ENCODE assay signal across 29 cellular contexts in genomic region chr11:26953770-26954392, GRCh38. TPM values are rescaled to one million over a fixed set of nuclear protein-coding genes. Genes with fewer than 3 reads are reported as not detected.
DNase-seq lines count a peak whose midpoint lies in the region; ATAC-seq, FAIRE-seq and TF ChIP-seq lines count a peak whose summit lies in the region.
"Had no signal": no experiment of that assay in that cellular context is flagged by ENCODE, and none has a peak within 500 bp of the region (broad histone marks: within the 10 kb centered on the region; RNA-seq: fewer than 3 reads in every experiment).

No MANE protein-coding gene starts in this region.

- no peaks in the 10 kb centered on the region for H3K27me3 Mint-ChIP-seq in astrocyte (ENCODE audit: low read depth, unreplicated experiment)
- no peaks in the 10 kb centered on the region for H3K27me3 Mint-ChIP-seq in stimulated activated naive CD8-positive, alpha-beta T cell treated with anti-CD3 and anti-CD28 coated beads, Interleukin-15, amount 100 ng/mL, for 72 hours
- H3K27me3 Mint-ChIP-seq: activated CD8-positive, alpha-beta memory T cell treated with anti-CD3 and anti-CD28 coated beads, Interleukin-2, amount 10 ng/mL, durations not matched to agents 7 days and 5 days; central memory CD8-positive, alpha-beta T cell; memory B cell; natural killer cell treated with Interleukin-12 subunit alpha and Interleukin-12 subunit beta and Interleukin-15 and Interleukin-18, amount 100 ng/mL, for 72 hours; progenitor cell of endocrine pancreas had no signal

- no peaks in the 10 kb centered on the region for H3K9me3 Mint-ChIP-seq in astrocyte (ENCODE audit: unreplicated experiment)
- H3K9me3 Mint-ChIP-seq in stimulated activated naive CD8-positive, alpha-beta T cell treated with anti-CD3 and anti-CD28 coated beads, Interleukin-15, amount 100 ng/mL, for 72 hours, result peaks cover 0 to 4% of the 10 kb centered on the region in 2 donors
- H3K9me3 Mint-ChIP-seq: memory B cell had no signal

- peak overlapping the region; percentile 37 for H3K27ac Mint-ChIP-seq in astrocyte (ENCODE audit: unreplicated experiment)
- H3K27ac Mint-ChIP-seq in stimulated activated naive CD8-positive, alpha-beta T cell treated with anti-CD3 and anti-CD28 coated beads, Interleukin-15, amount 100 ng/mL, for 72 hours, result no peak overlapping the region
- H3K27ac Mint-ChIP-seq: activated CD8-positive, alpha-beta memory T cell treated with anti-CD3 and anti-CD28 coated beads, Interleukin-2, amount 10 ng/mL, durations not matched to agents 7 days and 5 days; activated T-helper 2 cell treated with anti-CD3 and anti-CD28 coated beads, Interferon-gamma antibody, Interleukin-2, Interleukin-4, amounts not matched to agents 10 μg/mL and 5 μg/mL and 100 μg/mL, durations not matched to agents 14 hours and 24 hours and 36 hours; memory B cell; natural killer cell treated with Interleukin-12 subunit alpha and Interleukin-12 subunit beta and Interleukin-15 and Interleukin-18, amount 100 ng/mL, for 72 hours; progenitor cell of endocrine pancreas had no signal

- H4K20me1 ChIP-seq in mammary epithelial cell (ENCODE audit: insufficient read depth, low read length) (no peaks in the 10 kb centered on the region), astrocyte (ENCODE audit: insufficient read depth, low read length) (no peaks in the 10 kb centered on the region)
- H4K20me1 ChIP-seq: BLaER1 had no signal

- no peaks in the 10 kb centered on the region for H3K36me3 ChIP-seq in mammary epithelial cell (ENCODE audit: insufficient read depth, low read length)
- no peaks in the 10 kb centered on the region for H3K36me3 ChIP-seq in breast epithelium
- H3K36me3 ChIP-seq in astrocyte (ENCODE audit: insufficient read depth, low read length), result no peaks in the 10 kb centered on the region
- H3K36me3 ChIP-seq in tibial artery, result no peaks in the 10 kb centered on the region
- H3K36me3 ChIP-seq: BLaER1, stomach, upper lobe of right lung had no signal

- BruUV-seq in mammary epithelial cell (replicated peaks; lab: Mats Ljungman, UMichigan), result no TSS peak

- no peak for FAIRE-seq in astrocyte (lab: Jason Lieb, UNC)

- ATAC-seq in HG02763 (IDR thresholded peaks at IDR 0.05; ENCODE audit: unreplicated experiment), result no peak
- no peak for ATAC-seq in stimulated activated naive CD8-positive, alpha-beta T cell treated with anti-CD3 and anti-CD28 coated beads, Interleukin-15, amount 100 ng/mL, for 72 hours
- ATAC-seq: activated CD8-positive, alpha-beta memory T cell treated with anti-CD3 and anti-CD28 coated beads, Interleukin-2, amount 10 ng/mL, durations not matched to agents 7 days and 5 days; HCT116; natural killer cell treated with Interleukin-12 subunit alpha and Interleukin-12 subunit beta and Interleukin-15 and Interleukin-18, amount 100 ng/mL, for 72 hours; upper lobe of right lung had no signal

- in situ Hi-C loops in mammary epithelial cell (cut with MboI; ENCODE audit: low sequenced_read_pairs in 2 of 2), result no loop called here

- H3K4me1 Mint-ChIP-seq in astrocyte (ENCODE audit: low read depth, unreplicated experiment), result peaks cover 13% of the 10 kb centered on the region
- H3K4me1 Mint-ChIP-seq in stimulated activated naive CD8-positive, alpha-beta T cell treated with anti-CD3 and anti-CD28 coated beads, Interleukin-15, amount 100 ng/mL, for 72 hours, result no peaks in the 10 kb centered on the region
- H3K4me1 Mint-ChIP-seq: activated CD8-positive, alpha-beta memory T cell treated with anti-CD3 and anti-CD28 coated beads, Interleukin-2, amount 10 ng/mL, durations not matched to agents 7 days and 5 days; central memory CD8-positive, alpha-beta T cell; memory B cell had no signal

- H3K9me3 ChIP-seq in mammary epithelial cell (replicated peaks; ENCODE audit: insufficient read depth, low read length) (no peaks in the 10 kb centered on the region), breast epithelium (no peaks in the 10 kb centered on the region), astrocyte (ENCODE audit: insufficient read depth, low read depth, low read length) (no peaks in the 10 kb centered on the region), tibial artery (no peaks in the 10 kb centered on the region)
- H3K9me3 ChIP-seq: BLaER1, stomach, upper lobe of right lung had no signal

- peaks cover 7% of the 10 kb centered on the region for H3K4me1 ChIP-seq in mammary epithelial cell (ENCODE audit: insufficient read depth, low read length)
- H3K4me1 ChIP-seq in breast epithelium, result no peaks in the 10 kb centered on the region
- H3K4me1 ChIP-seq in astrocyte (ENCODE audit: insufficient read depth, low read length), result peaks cover 24% of the 10 kb centered on the region
- peaks cover 0 to 50% (median 17%) of the 10 kb centered on the region in 4 donors for H3K4me1 ChIP-seq in tibial artery
- H3K4me1 ChIP-seq: BLaER1, upper lobe of right lung had no signal

- H3K79me2 ChIP-seq in mammary epithelial cell (ENCODE audit: insufficient read depth, low read length), result no peaks in the 10 kb centered on the region
- H3K79me2 ChIP-seq in astrocyte (ENCODE audit: insufficient read depth, low read length), result no peaks in the 10 kb centered on the region

- no peak overlapping the region for H3K4me2 ChIP-seq in mammary epithelial cell (ENCODE audit: insufficient read depth, low read depth, low read length)
- H3K4me2 ChIP-seq in astrocyte (ENCODE audit: low read length), result no peak overlapping the region
- H3K4me2 ChIP-seq: BLaER1 had no signal

- no peak overlapping the region for H3K4me3 ChIP-seq in mammary epithelial cell (replicated peaks in 1 of 3; ENCODE audit: insufficient read depth in 1 of 3, low read depth in 2 of 3, low read length in 3 of 3)
- H3K4me3 ChIP-seq in breast epithelium, result no peak overlapping the region
- no peak overlapping the region for H3K4me3 ChIP-seq in astrocyte (ENCODE audit: insufficient read depth, low read depth, low read length)
- no peak overlapping the region for H3K4me3 ChIP-seq in fibroblast of pulmonary artery (replicated peaks; ENCODE audit: low read depth, low read length)
- H3K4me3 ChIP-seq in tibial artery, result no peak overlapping the region
- H3K4me3 ChIP-seq: BLaER1, skin epidermis, stomach, upper lobe of right lung had no signal

- TF ChIP-seq CTCF in mammary epithelial cell (conservative IDR thresholded peaks at IDR 0.05 in 1 of 2, IDR thresholded peaks at IDR 0.05 in 1 of 2; ENCODE audit: extremely low read depth in 1 of 2, insufficient read depth in 1 of 2, low read depth in 1 of 2, low read length in 2 of 2) (no peak), breast epithelium (IDR thresholded peaks at IDR 0.05) (no peak), astrocyte (IDR thresholded peaks at IDR 0.05; ENCODE audit: insufficient read depth, low read depth, low read length) (no peak), fibroblast of pulmonary artery (IDR thresholded peaks at IDR 0.05; ENCODE audit: low read length, missing control alignments) (no peak), tibial artery (IDR thresholded peaks at IDR 0.05) (no peak)

- no peak overlapping the region for H3K9ac ChIP-seq in mammary epithelial cell (ENCODE audit: insufficient read depth, low read length)
- peak overlapping the region; percentile 38 for H3K9ac ChIP-seq in astrocyte (ENCODE audit: low read length)
- H3K9ac ChIP-seq: BLaER1 had no signal

- DNase-seq in mammary epithelial cell (peak; percentile 48), breast epithelium (ENCODE audit: low spot score in 2 of 2) (no peak), astrocyte (ENCODE audit: low read depth) (peak; percentile 75), fibroblast of pulmonary artery (ENCODE audit: low read depth) (peak; percentile 96), tibial artery (no peak)
- no peak for DNase-seq in stimulated activated naive CD4-positive, alpha-beta T cell (lab: John Stamatoyannopoulos, UW)
- DNase-seq in stimulated activated naive CD8-positive, alpha-beta T cell treated with anti-CD3 and anti-CD28 coated beads, Interleukin-15, amount 100 ng/mL, for 72 hours, result no peak
- DNase-seq: activated CD4-positive, alpha-beta T cell treated with anti-CD3 and anti-CD28 coated beads for 4 hours; activated CD8-positive, alpha-beta memory T cell treated with anti-CD3 and anti-CD28 coated beads, Interleukin-2, amount 10 ng/mL, durations not matched to agents 7 days and 5 days; effector memory CD4-positive, alpha-beta T cell; foreskin melanocyte; KG1; MV-4-11; NCI-H187; NCI-H226; NK-92 treated with Interleukin-12 subunit alpha and Interleukin-12 subunit beta, amount 100 ng/mL, for 24 hours; stimulated activated CD4-positive, alpha-beta T cell treated with anti-CD3 and anti-CD28 coated beads, Interleukin-2, amount 100 ng/mL, for 48 hours; stomach; upper lobe of right lung had no signal

- no peaks in the 10 kb centered on the region for H3K36me3 Mint-ChIP-seq in astrocyte (ENCODE audit: low read depth, unreplicated experiment)
- H3K36me3 Mint-ChIP-seq: activated CD8-positive, alpha-beta memory T cell treated with anti-CD3 and anti-CD28 coated beads, Interleukin-2, amount 10 ng/mL, durations not matched to agents 7 days and 5 days; memory B cell had no signal

- dilution Hi-C loops in mammary epithelial cell (cut with HindIII; ENCODE audit: low sequenced_read_pairs), result no loop called here

- 89% methylated on average over 7 of the region's 7 CpGs for WGBS in mammary epithelial cell (ENCODE audit: low coverage, missing lambda C conversion rate)

- intact Hi-C loops in mammary epithelial cell (cut with micrococcal nuclease), result no loop called here
- intact Hi-C loops in breast epithelium (cut with DNase I; ENCODE audit: low total_unique reads), result no loop called here
- intact Hi-C loops in tibial artery (cut with DNase I; ENCODE audit: low total_unique reads), result no loop called here

- no peak overlapping the region for H3K4me3 Mint-ChIP-seq in astrocyte (ENCODE audit: unreplicated experiment)
- H3K4me3 Mint-ChIP-seq in stimulated activated naive CD8-positive, alpha-beta T cell treated with anti-CD3 and anti-CD28 coated beads, Interleukin-15, amount 100 ng/mL, for 72 hours, result no peak overlapping the region
- H3K4me3 Mint-ChIP-seq: activated CD8-positive, alpha-beta memory T cell treated with anti-CD3 and anti-CD28 coated beads, Interleukin-2, amount 10 ng/mL, durations not matched to agents 7 days and 5 days; central memory CD8-positive, alpha-beta T cell; memory B cell; natural killer cell treated with Interleukin-12 subunit alpha and Interleukin-12 subunit beta and Interleukin-15 and Interleukin-18, amount 100 ng/mL, for 72 hours had no signal

- H2AFZ ChIP-seq in mammary epithelial cell (ENCODE audit: low read depth, low read length), result no peak overlapping the region
- H2AFZ ChIP-seq in astrocyte (ENCODE audit: low read depth, low read length), result peak overlapping the region; percentile 35

- H3K27ac ChIP-seq in mammary epithelial cell (ENCODE audit: insufficient read depth, low read depth, low read length) (no peak overlapping the region), breast epithelium (no peak overlapping the region), astrocyte (ENCODE audit: low read depth, low read length) (peak overlapping the region; percentile 82), tibial artery (peak overlapping the region; percentile 29 to 53)
- H3K27ac ChIP-seq: 22Rv1, BLaER1, stomach, upper lobe of right lung had no signal

- CTCF ChIA-PET in mammary epithelial cell (lab: Charles Lee; ENCODE audit: low non-redundant PET), result no interaction called here

- no peak for TF ChIP-seq POLR2A in breast epithelium (IDR thresholded peaks at IDR 0.05)

- H3K27me3 ChIP-seq in mammary epithelial cell (ENCODE audit: insufficient read depth, low read length) (no peaks in the 10 kb centered on the region), breast epithelium (no peaks in the 10 kb centered on the region), astrocyte (ENCODE audit: insufficient read depth, low read length) (no peaks in the 10 kb centered on the region), tibial artery (no peaks in the 10 kb centered on the region)
- H3K27me3 ChIP-seq: BLaER1, stomach, upper lobe of right lung had no signal

RNA-seq across cellular contexts. Expression of gene FIBIN, which starts 40.0 kb away (rescaled TPM):
- total RNA-seq in mammary epithelial cell (10 to 100 TPM in 1 of 2 donors, 1 to 10 TPM in 1; 3.4 to 18.0 TPM), breast epithelium (10 to 100 TPM; 23.7 to 71.4 (median 41.6) TPM), astrocyte (0.75 and 0.91 TPM in 2 replicates)
- polyA plus RNA-seq in mammary epithelial cell, result 0.77 TPM
- not detected for polyA minus RNA-seq in mammary epithelial cell
- total RNA-seq: activated CD8-positive, alpha-beta memory T cell treated with anti-CD3 and anti-CD28 coated beads, Interleukin-2, amount 10 ng/mL, durations not matched to agents 7 days and 5 days; activated T-helper 2 cell treated with anti-CD3 and anti-CD28 coated beads, Interferon-gamma antibody, Interleukin-2, Interleukin-4, amounts not matched to agents 10 μg/mL and 5 μg/mL and 100 μg/mL, durations not matched to agents 14 hours and 24 hours and 36 hours; natural killer cell treated with Interleukin-12 subunit alpha and Interleukin-12 subunit beta and Interleukin-15 and Interleukin-18, amount 100 ng/mL, for 72 hours had no signal

Comparison
In these comparisons a context has a peak if more than half of its experiments do, and no peak if none do; other contexts are left out.
1. DNase-seq: peak in mammary epithelial cell (single experiment), astrocyte (single experiment) and fibroblast of pulmonary artery (single experiment); none in breast epithelium (0 of 2), tibial artery (0 of 2), stimulated activated naive CD4-positive, alpha-beta T cell (0 of 6) and stimulated activated naive CD8-positive, alpha-beta T cell treated with anti-CD3 and anti-CD28 coated beads, Interleukin-15, amount 100 ng/mL, for 72 hours (0 of 2).
2. H3K27ac ChIP-seq: peak in astrocyte (single experiment) and tibial artery (2 of 2); none in mammary epithelial cell (single experiment) and breast epithelium (0 of 2).